ENCODE assay signal across 14 cellular contexts in the genomic region with DNA sequence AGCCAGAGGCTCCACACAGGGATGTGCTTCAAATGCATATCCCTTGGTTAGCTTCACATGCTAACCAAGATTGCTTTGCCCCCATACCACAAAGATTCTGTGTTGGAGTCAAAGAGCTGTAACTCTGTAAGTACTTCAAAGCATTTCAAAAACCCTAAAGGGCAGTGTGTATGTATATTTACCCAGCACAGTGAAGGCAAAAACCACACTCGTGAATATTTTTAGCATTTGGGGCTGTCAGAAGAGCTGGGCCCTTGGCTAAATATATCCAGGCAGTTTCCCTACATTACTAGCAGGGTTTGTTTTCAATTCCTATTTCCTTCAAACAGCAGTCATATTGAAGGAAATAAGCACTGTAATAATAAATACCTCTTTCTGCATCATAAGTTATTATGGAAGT.
DNase-seq lines count a peak whose midpoint lies in the region; ATAC-seq and TF ChIP-seq lines count a peak whose summit lies in the region.
"Had no signal": no experiment of that assay in that cellular context is flagged by ENCODE, and none has a peak within 500 bp of the region (broad histone marks: within the 10 kb centered on the region; RNA-seq: fewer than 3 reads in every experiment).

No MANE protein-coding gene starts in this region.

- TF ChIP-seq CTCF in GM10266 (IDR thresholded peaks at IDR 0.05; ENCODE audit: control insufficient read depth, insufficient read depth, low read depth, missing control alignments) (no peak), nephron progenitor cell (IDR thresholded peaks at IDR 0.05) (no peak)

- no peaks in the 10 kb centered on the region for H3K36me3 Mint-ChIP-seq in nephron progenitor cell (ENCODE audit: low read depth)

- DNase-seq in GM10266 (ENCODE audit: extremely low spot score) (peak; percentile 21), globus pallidus (ENCODE audit: low spot score) (peak; percentile 51), nephron progenitor cell (no peak), NCI-H82 (lab: John Stamatoyannopoulos, UW) (no peak), GDM1 (lab: John Stamatoyannopoulos, UW) (no peak)
- DNase-seq: activated CD4-positive, alpha-beta T cell treated with anti-CD3 and anti-CD28 coated beads for 4 hours; effector CD4-positive, alpha-beta T cell; HCEC 1CT; SHP77 treated with DMSO at 0.1 percent for 48 hours had no signal

- H3K4me1 Mint-ChIP-seq in nephron progenitor cell, result peaks cover 14% of the 10 kb centered on the region

- no peak overlapping the region for H3K4me3 Mint-ChIP-seq in nephron progenitor cell
- H3K4me3 Mint-ChIP-seq: nephron had no signal

- H3K27me3 Mint-ChIP-seq in nephron progenitor cell (ENCODE audit: low read depth, poor library complexity), result peaks cover 3% of the 10 kb centered on the region

- ATAC-seq in GM21360 (IDR thresholded peaks at IDR 0.05; ENCODE audit: unreplicated experiment), result peak; percentile 76
- ATAC-seq in HG03558 (IDR thresholded peaks at IDR 0.05; ENCODE audit: extremely low read depth, unreplicated experiment), result peak; percentile 46
- no peak for ATAC-seq in GM21381 (IDR thresholded peaks at IDR 0.05; ENCODE audit: unreplicated experiment)
- ATAC-seq: HepG2 had no signal

- H3K27ac Mint-ChIP-seq in nephron progenitor cell, result no peak overlapping the region

- no peaks in the 10 kb centered on the region for H3K9me3 Mint-ChIP-seq in nephron progenitor cell

Comparison
In these comparisons a context has a peak if more than half of its experiments do, and no peak if none do; other contexts are left out.
1. DNase-seq: peak in GM10266 (single experiment) and globus pallidus (single experiment); none in nephron progenitor cell (single experiment), NCI-H82 (single experiment) and GDM1 (single experiment).